ENCODE assay signal across 10 cellular contexts in the genomic region with DNA sequence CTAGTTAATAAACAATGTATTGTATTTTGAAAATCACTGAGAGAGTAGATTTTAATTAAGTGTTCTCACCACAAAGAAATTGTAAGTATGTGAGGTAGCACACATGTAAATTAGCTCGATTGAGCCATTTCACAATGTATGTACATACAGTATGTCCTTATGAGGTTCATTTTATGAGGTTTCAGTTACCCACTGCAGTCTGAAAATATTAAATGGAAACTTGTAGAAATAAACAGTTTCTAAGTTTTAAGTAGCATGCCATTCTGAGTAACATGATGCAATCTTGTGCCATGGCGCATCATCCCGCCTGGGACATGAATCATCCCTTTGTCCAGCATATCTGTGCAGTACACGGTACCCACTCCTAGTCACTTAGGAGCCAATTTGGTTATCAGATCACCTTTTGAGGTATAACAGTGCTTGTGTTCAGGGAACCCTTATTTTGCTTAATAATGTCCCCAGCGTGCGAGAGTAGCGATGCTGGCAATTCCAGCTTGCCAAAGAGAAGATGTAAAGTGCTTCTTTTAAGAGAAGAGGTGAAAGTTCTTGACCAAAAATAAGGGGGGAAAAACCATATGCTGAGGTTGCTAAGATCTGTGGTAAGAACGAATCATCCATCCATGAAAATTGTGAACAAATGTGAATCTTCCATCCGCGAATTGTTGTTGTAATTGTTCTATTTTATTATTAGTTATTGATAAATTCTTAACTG.
DNase-seq lines count a peak whose midpoint lies in the region; ATAC-seq, FAIRE-seq and TF ChIP-seq lines count a peak whose summit lies in the region.
"Had no signal": no experiment of that assay in that cellular context is flagged by ENCODE, and none has a peak within 500 bp of the region (broad histone marks: within the 10 kb centered on the region; RNA-seq: fewer than 3 reads in every experiment).

No MANE protein-coding gene starts in this region.

- H3K4me2 ChIP-seq in astrocyte (ENCODE audit: low read length) = peak overlapping the region; percentile 17

- FAIRE-seq in RCC 7860 (lab: Jason Lieb, UNC) (no peak), astrocyte (lab: Jason Lieb, UNC) (no peak)

- no peaks in the 10 kb centered on the region for H3K79me2 ChIP-seq in astrocyte (ENCODE audit: insufficient read depth, low read length)

- H3K27me3 ChIP-seq in astrocyte (ENCODE audit: insufficient read depth, low read length) (no peaks in the 10 kb centered on the region), right atrium auricular region (no peaks in the 10 kb centered on the region)
- H3K27me3 ChIP-seq: ovary had no signal

- H3K4me3 Mint-ChIP-seq in astrocyte (ENCODE audit: unreplicated experiment) = no peak overlapping the region
- H3K4me3 Mint-ChIP-seq: brain had no signal

- H3K27ac Mint-ChIP-seq in astrocyte (ENCODE audit: unreplicated experiment) = peak overlapping the region; percentile 95

- H2AFZ ChIP-seq in astrocyte (ENCODE audit: low read depth, low read length) = no peak overlapping the region

- H3K9me3 ChIP-seq in astrocyte (ENCODE audit: insufficient read depth, low read depth, low read length) (no peaks in the 10 kb centered on the region), right atrium auricular region (no peaks in the 10 kb centered on the region)
- H3K9me3 ChIP-seq: ovary had no signal

- no peaks in the 10 kb centered on the region for H3K27me3 Mint-ChIP-seq in astrocyte (ENCODE audit: low read depth, unreplicated experiment)
- H3K27me3 Mint-ChIP-seq: brain had no signal

- no peaks in the 10 kb centered on the region for H4K20me1 ChIP-seq in astrocyte (ENCODE audit: insufficient read depth, low read length)

- no peaks in the 10 kb centered on the region for H3K36me3 ChIP-seq in astrocyte (ENCODE audit: insufficient read depth, low read length)
- no peaks in the 10 kb centered on the region for H3K36me3 ChIP-seq in right atrium auricular region
- H3K36me3 ChIP-seq: ovary had no signal

- TF ChIP-seq CTCF in astrocyte (IDR thresholded peaks at IDR 0.05; ENCODE audit: insufficient read depth, low read depth, low read length) = no peak
- no peak for TF ChIP-seq CTCF in right atrium auricular region (IDR thresholded peaks at IDR 0.05)

- H3K4me1 ChIP-seq in astrocyte (ENCODE audit: insufficient read depth, low read length) (peaks cover 13% of the 10 kb centered on the region), right atrium auricular region (peaks cover 0 to 16% of the 10 kb centered on the region in 2 donors)

- H3K27ac ChIP-seq in astrocyte (ENCODE audit: low read depth, low read length) (peak overlapping the region; percentile 33), right atrium auricular region (no peak overlapping the region)
- H3K27ac ChIP-seq: ovary had no signal

- no peak for ATAC-seq in HG03432 (IDR thresholded peaks at IDR 0.05; ENCODE audit: unreplicated experiment)
- ATAC-seq in GM21786 (IDR thresholded peaks at IDR 0.05; ENCODE audit: unreplicated experiment) = no peak

- H3K4me3 ChIP-seq in astrocyte (ENCODE audit: insufficient read depth, low read depth, low read length) (no peak overlapping the region), right atrium auricular region (no peak overlapping the region)
- H3K4me3 ChIP-seq: ovary had no signal

- peaks cover 3% of the 10 kb centered on the region for H3K9me3 Mint-ChIP-seq in astrocyte (ENCODE audit: unreplicated experiment)

- no peak overlapping the region for H3K9ac ChIP-seq in astrocyte (ENCODE audit: low read length)

- no peaks in the 10 kb centered on the region for H3K36me3 Mint-ChIP-seq in astrocyte (ENCODE audit: low read depth, unreplicated experiment)

- peak; percentile 5 for DNase-seq in DMS53 treated with DMSO at 0.1 percent for 48 hours (lab: John Stamatoyannopoulos, UW; ENCODE audit: unreplicated experiment)
- DNase-seq in RCC 7860 (ENCODE audit: low spot score) = peak; percentile 52
- DNase-seq in astrocyte (ENCODE audit: low read depth) = peak; percentile 58
- peak; percentile 81 for DNase-seq in renal cortical epithelial cell (ENCODE audit: low read depth)
- no peak for DNase-seq in NCI-H1105 (lab: John Stamatoyannopoulos, UW)
- no peak for DNase-seq in right atrium auricular region (ENCODE audit: low spot score)

- peaks cover 42% of the 10 kb centered on the region for H3K4me1 Mint-ChIP-seq in astrocyte (ENCODE audit: low read depth, unreplicated experiment)

Comparison
In these comparisons a context has a peak if more than half of its experiments do, and no peak if none do; other contexts are left out.
1. DNase-seq: peak in DMS53 treated with DMSO at 0.1 percent for 48 hours (single experiment), RCC 7860 (single experiment), astrocyte (single experiment) and renal cortical epithelial cell (single experiment); none in NCI-H1105 (single experiment) and right atrium auricular region (single experiment).